Comparison of ENCODE assay signal across 2 cellular contexts in genomic region chr3:58013973-58014649, GRCh38.
A peak's percentile ranks its signal among the peaks of the same experiment; 100 is the strongest.
TF ChIP-seq lines count a peak whose summit lies in the region.

No MANE protein-coding gene starts in this region.

TF ChIP-seq in IMR-90, 13 proteins besides CTCF, POLR2A, EP300 and RAD21:
- TF ChIP-seq USF2 (IDR thresholded peaks at IDR 0.05; ENCODE audit: low read depth, low read length) (no peak), MXI1 (IDR thresholded peaks at IDR 0.05; ENCODE audit: borderline replicate concordance, low read depth, low read length) (peak; percentile 43; the same call in 1 of the 2 replicates), FOS (IDR thresholded peaks at IDR 0.05; ENCODE audit: low read depth, low read length) (no peak), CEBPB (IDR thresholded peaks at IDR 0.05; ENCODE audit: low read depth, low read length) (no peak), SMC3 (IDR thresholded peaks at IDR 0.05; ENCODE audit: low read depth, low read length) (peak; percentile 21), NFE2L2 (IDR thresholded peaks at IDR 0.05; ENCODE audit: low read depth, low read length) (no peak), MAZ (IDR thresholded peaks at IDR 0.05; ENCODE audit: borderline replicate concordance, low read depth, low read length) (peak; percentile 36; the same call in 1 of the 2 replicates), MAFK (IDR thresholded peaks at IDR 0.05; ENCODE audit: low read depth, low read length) (no peak), BHLHE40 (IDR thresholded peaks at IDR 0.05; ENCODE audit: low read depth, low read length) (no peak), RCOR1 (IDR thresholded peaks at IDR 0.05; ENCODE audit: insufficient replicate concordance, low read length) (no peak), RFX5 (IDR thresholded peaks at IDR 0.05; ENCODE audit: low read depth, low read length) (0 out of 2 replicates have a peak, but pooled peaks have one; percentile 33)
- TF ChIP-seq, protein P1, sequence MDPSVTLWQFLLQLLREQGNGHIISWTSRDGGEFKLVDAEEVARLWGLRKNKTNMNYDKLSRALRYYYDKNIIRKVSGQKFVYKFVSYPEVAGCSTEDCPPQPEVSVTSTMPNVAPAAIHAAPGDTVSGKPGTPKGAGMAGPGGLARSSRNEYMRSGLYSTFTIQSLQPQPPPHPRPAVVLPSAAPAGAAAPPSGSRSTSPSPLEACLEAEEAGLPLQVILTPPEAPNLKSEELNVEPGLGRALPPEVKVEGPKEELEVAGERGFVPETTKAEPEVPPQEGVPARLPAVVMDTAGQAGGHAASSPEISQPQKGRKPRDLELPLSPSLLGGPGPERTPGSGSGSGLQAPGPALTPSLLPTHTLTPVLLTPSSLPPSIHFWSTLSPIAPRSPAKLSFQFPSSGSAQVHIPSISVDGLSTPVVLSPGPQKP (IDR thresholded peaks at IDR 0.05; ENCODE audit: borderline replicate concordance, low read depth, low read length) = no peak

TF ChIP-seq in endothelial cell of umbilical vein, 7 proteins besides CTCF, POLR2A, EP300 and RAD21:
- TF ChIP-seq FOS (IDR thresholded peaks at IDR 0.05; ENCODE audit: borderline replicate concordance, insufficient read depth, low read length) (no peak), GATA2 (IDR thresholded peaks at IDR 0.05; ENCODE audit: insufficient read depth, insufficient read length, low read depth, low read length) (no peak), JUN (IDR thresholded peaks at IDR 0.05; ENCODE audit: borderline replicate concordance, insufficient read depth, insufficient read length, low read depth) (no peak), POLR2AphosphoS5 (IDR thresholded peaks at IDR 0.05; ENCODE audit: insufficient read depth, low read depth, low read length) (no peak), EZH2 (IDR thresholded peaks at IDR 0.05; ENCODE audit: borderline replicate concordance, low read depth, low read length, severe bottlenecking) (no peak), MAX (IDR thresholded peaks at IDR 0.05; ENCODE audit: insufficient read depth, insufficient read length) (no peak), MYC (IDR thresholded peaks at IDR 0.05; ENCODE audit: low read depth, low read length) (no peak)
